ENCODE assay signal across 8 cellular contexts in genomic region chr19:17555480-17555928, GRCh38. TPM values are rescaled to one million over a fixed set of nuclear protein-coding genes. Genes with fewer than 3 reads are reported as not detected.
DNase-seq lines count a peak whose midpoint lies in the region; ATAC-seq and TF ChIP-seq lines count a peak whose summit lies in the region.

COLGALT1 (plus strand) TSS chr19:17555649; CDS start chr19:17555714, 65 bp downstream.

- H3K4me3 ChIP-seq in GM12864 (ENCODE audit: low read depth, low read length), result peak within 1 kb of the TSS; percentile 97
- peak within 1 kb of the TSS; percentile 68 to 99 (median 86) for H3K4me3 ChIP-seq in transverse colon

- ATAC-seq in HG02840 (IDR thresholded peaks at IDR 0.05; ENCODE audit: low FRiP score, unreplicated experiment), result peak; percentile 77

- H3K9me3 ChIP-seq in transverse colon, result no peaks in the 10 kb centered on the region

- 0% methylated on average over 26 to 64 of the region's 64 CpGs for WGBS in adipose tissue, 3 donors
- 1% methylated on average over 58 of the region's 64 CpGs; no CpG with 5 or more reads in 1 of the 2 donors for WGBS in transverse colon (ENCODE audit: low coverage in 1 of 2), 2 donors

- H3K27me3 ChIP-seq in transverse colon, result no peaks in the 10 kb centered on the region

- TF ChIP-seq EP300 in transverse colon (IDR thresholded peaks at IDR 0.05; ENCODE audit: low read depth), result no peak

- DNase-seq in GM12864 (ENCODE audit: low read depth) (peak; percentile 92), NCI-H146 treated with DMSO at 0.1 percent for 48 hours (lab: John Stamatoyannopoulos, UW; ENCODE audit: unreplicated experiment) (peak; percentile 97), T-helper 1 cell (peak; percentile 95 to 98 (median 97)), cardiac septum (ENCODE audit: low spot score) (peak; percentile 99), pons (ENCODE audit: low spot score) (peak; percentile 97), transverse colon (peak; percentile 100)

- intact Hi-C loops in cardiac septum (cut with DNase I) (loop anchor here (2.0 kb wide), 1 partner anchor 43 kb away; no protein-coding TSS in a partner anchor), transverse colon (cut with DNase I; ENCODE audit: low total_unique reads) (no loop called here)

- peaks cover 0 to 8% (median 0%) of the 10 kb centered on the region in 4 donors for H3K36me3 ChIP-seq in transverse colon

- TF ChIP-seq CTCF in GM12864 (IDR thresholded peaks at IDR 0.05; ENCODE audit: low read depth, low read length, missing control alignments) (no peak), transverse colon (IDR thresholded peaks at IDR 0.05) (no peak)

- peaks cover 8 to 27% (median 12%) of the 10 kb centered on the region in 4 donors for H3K4me1 ChIP-seq in transverse colon

- TF ChIP-seq POLR2A in transverse colon (IDR thresholded peaks at IDR 0.05), result no peak

- in situ Hi-C loops in transverse colon (cut with MboI; ENCODE audit: low pct_ligation_motif_present in 1 of 4, low pct_unique_long_range_greater_than_20kb in 1 of 4, low sequenced_read_pairs in 3 of 4), result no loop called here

- H3K27ac ChIP-seq in adipose tissue (ENCODE audit: low read depth, low read length) (peak within 1 kb of the TSS; percentile 29), transverse colon (peak within 1 kb of the TSS; percentile 86 to 94 (median 88))

RNA-seq across cellular contexts. Expression of gene COLGALT1, which starts in this region (rescaled TPM):
- polyA plus RNA-seq in adipose tissue, result 10 to 100 TPM; 21.5 to 68.3 (median 50.4) TPM
- total RNA-seq in cardiac septum (41.1 TPM), transverse colon (10 to 100 TPM; 38.6 to 78.6 (median 54.7) TPM)

Comparison
In these comparisons a context has a peak if more than half of its experiments do, and no peak if none do; other contexts are left out.
1. Peak in every context shown above with its lines: DNase-seq, ATAC-seq, H3K4me3 ChIP-seq and H3K27ac ChIP-seq.